ENCODE assay signal across 18 cellular contexts in genomic region chr11:36008576-36008975, GRCh38.
DNase-seq lines count a peak whose midpoint lies in the region; ATAC-seq and TF ChIP-seq lines count a peak whose summit lies in the region.
"Had no signal": no experiment of that assay in that cellular context is flagged by ENCODE, and none has a peak within 500 bp of the region (broad histone marks: within the 10 kb centered on the region; RNA-seq: fewer than 3 reads in every experiment).

No MANE protein-coding gene starts in this region.

- no peaks in the 10 kb centered on the region for H3K27me3 Mint-ChIP-seq in nephron (ENCODE audit: low read depth)
- H3K27me3 Mint-ChIP-seq in activated T-helper 1 cell treated with anti-CD3 and anti-CD28 coated beads, Interleukin-12 subunit alpha, Interleukin-12 subunit beta, Interleukin-2, Interleukin-4 antibody, amounts not matched to agents 30 ng/mL and 10 ng/mL and 1 ng/mL, durations not matched to agents 14 hours and 24 hours and 36 hours (ENCODE audit: insufficient read depth): peaks cover 2% of the 10 kb centered on the region
- no peaks in the 10 kb centered on the region for H3K27me3 Mint-ChIP-seq in activated naive CD8-positive, alpha-beta T cell treated with anti-CD3 and anti-CD28 coated beads, Interleukin-2, amount 50 U/mL, for 24 hours
- H3K27me3 Mint-ChIP-seq: activated naive CD4-positive, alpha-beta T cell treated with anti-CD3 and anti-CD28 coated beads, Interleukin-2, amount 50 U/mL, for 24 hours had no signal

- no peak for DNase-seq in Right ventricle myocardium superior
- no peak for DNase-seq in Right ventricle myocardium inferior (ENCODE audit: missing footprints)
- DNase-seq in epithelial cell of prostate (ENCODE audit: low read depth, low spot score): no peak
- DNase-seq in activated T-helper 1 cell treated with anti-CD3 and anti-CD28 coated beads, Interleukin-12 subunit alpha, Interleukin-12 subunit beta, Interleukin-2, Interleukin-4 antibody, amounts not matched to agents 30 ng/mL and 10 ng/mL and 1 ng/mL, durations not matched to agents 14 hours and 24 hours and 36 hours (ENCODE audit: low spot score): no peak
- DNase-seq in activated gamma-delta T cell (lab: John Stamatoyannopoulos, UW): no peak
- no peak for DNase-seq in activated naive CD8-positive, alpha-beta T cell treated with anti-CD3 and anti-CD28 coated beads, Interleukin-2, amount 50 U/mL, for 24 hours
- DNase-seq: activated CD4-positive, CD25-positive, alpha-beta regulatory T cell; kidney; MG63; naive B cell; NCI-H2081 treated with DMSO at 0.1 percent for 48 hours; right lobe of liver; stimulated activated naive CD8-positive, alpha-beta T cell treated with anti-CD3 and anti-CD28 coated beads, Interleukin-15, Interleukin-2, amounts not matched to agents 100 U/mL and 50 U/mL, for 24 hours; SW 1271 had no signal

- peak overlapping the region; percentile 73 for H3K27ac ChIP-seq in epithelial cell of prostate
- H3K27ac ChIP-seq: gastroesophageal sphincter, right lobe of liver had no signal

- peak overlapping the region; percentile 38 to 98 (median 96) for H3K27ac Mint-ChIP-seq in nephron
- H3K27ac Mint-ChIP-seq in activated T-helper 1 cell treated with anti-CD3 and anti-CD28 coated beads, Interleukin-12 subunit alpha, Interleukin-12 subunit beta, Interleukin-2, Interleukin-4 antibody, amounts not matched to agents 30 ng/mL and 10 ng/mL and 1 ng/mL, durations not matched to agents 14 hours and 24 hours and 36 hours: no peak overlapping the region
- H3K27ac Mint-ChIP-seq in activated naive CD8-positive, alpha-beta T cell treated with anti-CD3 and anti-CD28 coated beads, Interleukin-2, amount 50 U/mL, for 24 hours: no peak overlapping the region
- H3K27ac Mint-ChIP-seq: activated naive CD4-positive, alpha-beta T cell treated with anti-CD3 and anti-CD28 coated beads, Interleukin-2, amount 50 U/mL, for 24 hours; naive B cell had no signal

- H3K9me3 Mint-ChIP-seq in nephron: peaks cover 9% of the 10 kb centered on the region
- peaks cover 10% of the 10 kb centered on the region for H3K9me3 Mint-ChIP-seq in activated T-helper 1 cell treated with anti-CD3 and anti-CD28 coated beads, Interleukin-12 subunit alpha, Interleukin-12 subunit beta, Interleukin-2, Interleukin-4 antibody, amounts not matched to agents 30 ng/mL and 10 ng/mL and 1 ng/mL, durations not matched to agents 14 hours and 24 hours and 36 hours
- no peaks in the 10 kb centered on the region for H3K9me3 Mint-ChIP-seq in activated naive CD8-positive, alpha-beta T cell treated with anti-CD3 and anti-CD28 coated beads, Interleukin-2, amount 50 U/mL, for 24 hours
- H3K9me3 Mint-ChIP-seq: activated naive CD4-positive, alpha-beta T cell treated with anti-CD3 and anti-CD28 coated beads, Interleukin-2, amount 50 U/mL, for 24 hours had no signal

- peak; percentile 39 for ATAC-seq in Right ventricle myocardium superior (ENCODE audit: poor library complexity)
- ATAC-seq in Right ventricle myocardium inferior: no peak
- ATAC-seq in GM18868 (IDR thresholded peaks at IDR 0.05; ENCODE audit: unreplicated experiment): no peak
- ATAC-seq in activated naive CD8-positive, alpha-beta T cell treated with anti-CD3 and anti-CD28 coated beads, Interleukin-2, amount 50 U/mL, for 24 hours: no peak
- ATAC-seq: gastroesophageal sphincter; right lobe of liver; stimulated activated naive CD8-positive, alpha-beta T cell treated with anti-CD3 and anti-CD28 coated beads, Interleukin-15, Interleukin-2, amounts not matched to agents 100 U/mL and 50 U/mL, for 24 hours had no signal

- H3K4me1 Mint-ChIP-seq in nephron: peaks cover 55% of the 10 kb centered on the region
- no peaks in the 10 kb centered on the region for H3K4me1 Mint-ChIP-seq in activated T-helper 1 cell treated with anti-CD3 and anti-CD28 coated beads, Interleukin-12 subunit alpha, Interleukin-12 subunit beta, Interleukin-2, Interleukin-4 antibody, amounts not matched to agents 30 ng/mL and 10 ng/mL and 1 ng/mL, durations not matched to agents 14 hours and 24 hours and 36 hours (ENCODE audit: low read depth)
- no peaks in the 10 kb centered on the region for H3K4me1 Mint-ChIP-seq in activated naive CD8-positive, alpha-beta T cell treated with anti-CD3 and anti-CD28 coated beads, Interleukin-2, amount 50 U/mL, for 24 hours
- H3K4me1 Mint-ChIP-seq: activated naive CD4-positive, alpha-beta T cell treated with anti-CD3 and anti-CD28 coated beads, Interleukin-2, amount 50 U/mL, for 24 hours; naive B cell had no signal

- H3K4me3 Mint-ChIP-seq in nephron: peak overlapping the region in 2 of 3 experiments; percentile 2 to 8
- no peak overlapping the region for H3K4me3 Mint-ChIP-seq in activated T-helper 1 cell treated with anti-CD3 and anti-CD28 coated beads, Interleukin-12 subunit alpha, Interleukin-12 subunit beta, Interleukin-2, Interleukin-4 antibody, amounts not matched to agents 30 ng/mL and 10 ng/mL and 1 ng/mL, durations not matched to agents 14 hours and 24 hours and 36 hours
- no peak overlapping the region for H3K4me3 Mint-ChIP-seq in activated naive CD8-positive, alpha-beta T cell treated with anti-CD3 and anti-CD28 coated beads, Interleukin-2, amount 50 U/mL, for 24 hours
- H3K4me3 Mint-ChIP-seq: activated naive CD4-positive, alpha-beta T cell treated with anti-CD3 and anti-CD28 coated beads, Interleukin-2, amount 50 U/mL, for 24 hours had no signal

- intact Hi-C loops in Right ventricle myocardium superior (cut with DNase I) (no loop called here), Right ventricle myocardium inferior (cut with DNase I) (no loop called here)
- intact Hi-C loops in activated T-helper 1 cell treated with anti-CD3 and anti-CD28 coated beads, Interleukin-12 subunit alpha, Interleukin-12 subunit beta, Interleukin-2, Interleukin-4 antibody, amounts not matched to agents 30 ng/mL and 10 ng/mL and 1 ng/mL, durations not matched to agents 14 hours and 24 hours and 36 hours (cut with micrococcal nuclease): no loop called here

- H3K36me3 Mint-ChIP-seq in nephron (ENCODE audit: low read depth): peaks cover 14% of the 10 kb centered on the region
- no peaks in the 10 kb centered on the region for H3K36me3 Mint-ChIP-seq in activated T-helper 1 cell treated with anti-CD3 and anti-CD28 coated beads, Interleukin-12 subunit alpha, Interleukin-12 subunit beta, Interleukin-2, Interleukin-4 antibody, amounts not matched to agents 30 ng/mL and 10 ng/mL and 1 ng/mL, durations not matched to agents 14 hours and 24 hours and 36 hours (ENCODE audit: low read depth)
- no peaks in the 10 kb centered on the region for H3K36me3 Mint-ChIP-seq in activated naive CD8-positive, alpha-beta T cell treated with anti-CD3 and anti-CD28 coated beads, Interleukin-2, amount 50 U/mL, for 24 hours (ENCODE audit: low read depth)
- H3K36me3 Mint-ChIP-seq: activated naive CD4-positive, alpha-beta T cell treated with anti-CD3 and anti-CD28 coated beads, Interleukin-2, amount 50 U/mL, for 24 hours; naive B cell had no signal

- no peak for TF ChIP-seq CTCF in nephron (IDR thresholded peaks at IDR 0.05; ENCODE audit: unreplicated experiment in 3 of 3)

Comparison
In these comparisons a context has a peak if more than half of its experiments do, and no peak if none do; other contexts are left out.
1. H3K27ac Mint-ChIP-seq: peak in nephron (3 of 3); none in activated T-helper 1 cell treated with anti-CD3 and anti-CD28 coated beads, Interleukin-12 subunit alpha, Interleukin-12 subunit beta, Interleukin-2, Interleukin-4 antibody, amounts not matched to agents 30 ng/mL and 10 ng/mL and 1 ng/mL, durations not matched to agents 14 hours and 24 hours and 36 hours (single experiment) and activated naive CD8-positive, alpha-beta T cell treated with anti-CD3 and anti-CD28 coated beads, Interleukin-2, amount 50 U/mL, for 24 hours (single experiment).
2. H3K4me3 Mint-ChIP-seq: peak in nephron (2 of 3); none in activated T-helper 1 cell treated with anti-CD3 and anti-CD28 coated beads, Interleukin-12 subunit alpha, Interleukin-12 subunit beta, Interleukin-2, Interleukin-4 antibody, amounts not matched to agents 30 ng/mL and 10 ng/mL and 1 ng/mL, durations not matched to agents 14 hours and 24 hours and 36 hours (single experiment) and activated naive CD8-positive, alpha-beta T cell treated with anti-CD3 and anti-CD28 coated beads, Interleukin-2, amount 50 U/mL, for 24 hours (single experiment).